Comparison of ENCODE assay signal across 1 cellular context in the genomic region with DNA sequence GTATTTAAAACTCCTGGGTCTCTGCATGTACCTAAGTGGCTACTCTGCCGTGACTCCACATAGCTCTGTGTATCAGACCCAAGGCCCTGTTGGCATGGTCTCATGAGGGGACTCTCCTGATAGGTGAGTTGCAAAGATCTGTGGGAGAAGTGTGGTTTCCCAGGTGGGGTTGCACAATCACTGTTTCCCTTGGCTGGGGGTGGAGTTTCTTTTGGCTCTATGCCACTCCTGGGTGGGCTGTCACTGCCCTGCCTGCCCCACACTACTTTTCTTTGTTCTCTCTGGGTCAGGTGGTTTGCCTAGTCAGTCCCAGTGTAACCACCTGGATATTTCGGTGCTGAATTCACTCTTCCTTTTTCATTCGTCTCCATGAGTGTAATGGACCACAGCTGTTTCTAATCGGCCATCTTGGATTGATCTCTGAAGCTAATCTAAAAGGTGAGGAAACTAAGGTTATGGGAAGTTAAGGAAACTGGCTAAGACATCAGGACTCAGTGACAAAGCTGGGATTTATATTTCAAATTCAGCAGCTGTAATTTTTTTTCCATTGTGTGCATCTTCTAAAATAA.
TF ChIP-seq lines count a peak whose summit lies in the region.

No MANE protein-coding gene starts in this region.

TF ChIP-seq in H1, 55 proteins besides CTCF, POLR2A, EP300 and RAD21:
- TF ChIP-seq CEBPB (IDR thresholded peaks at IDR 0.05; ENCODE audit: low read depth, low read length) (peak; percentile 56), HDAC2 (IDR thresholded peaks at IDR 0.05; ENCODE audit: borderline replicate concordance in 1 of 2, low read depth in 2 of 2, low read length in 2 of 2) (no peak), ASH2L (IDR thresholded peaks at IDR 0.05; ENCODE audit: low read length) (no peak), YY1 (IDR thresholded peaks at IDR 0.05; ENCODE audit: low read depth, low read length) (0 out of 2 replicates have a peak, but pooled peaks have one; percentile 35)
- TF ChIP-seq, protein P1, sequence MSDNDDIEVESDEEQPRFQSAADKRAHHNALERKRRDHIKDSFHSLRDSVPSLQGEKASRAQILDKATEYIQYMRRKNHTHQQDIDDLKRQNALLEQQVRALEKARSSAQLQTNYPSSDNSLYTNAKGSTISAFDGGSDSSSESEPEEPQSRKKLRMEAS (IDR thresholded peaks at IDR 0.05), result no peak
